8 cellular contexts compared by ENCODE assay signal in genomic region chr20:38926934-38927616, GRCh38. TPM values are rescaled to one million over a fixed set of nuclear protein-coding genes. Genes with fewer than 3 reads are reported as not detected.
DNase-seq lines count a peak whose midpoint lies in the region; ATAC-seq and TF ChIP-seq lines count a peak whose summit lies in the region.

No MANE protein-coding gene starts in this region.

- TF ChIP-seq CTCF in AG10803 (conservative IDR thresholded peaks at IDR 0.05; ENCODE audit: low read length) = no peak
- no peak for TF ChIP-seq CTCF in endodermal cell (conservative IDR thresholded peaks at IDR 0.05)
- no peak for TF ChIP-seq CTCF in neutrophil (IDR thresholded peaks at IDR 0.05)

- peaks cover 15% of the 10 kb centered on the region for H3K36me3 Mint-ChIP-seq in endodermal cell (ENCODE audit: low read depth)

- H3K27me3 Mint-ChIP-seq in endodermal cell (ENCODE audit: insufficient read depth) = no peaks in the 10 kb centered on the region

- no peaks in the 10 kb centered on the region for H3K9me3 Mint-ChIP-seq in endodermal cell

- H3K36me3 ChIP-seq in endodermal cell (ENCODE audit: control insufficient read depth, insufficient read depth, low read length) (peaks cover 4% of the 10 kb centered on the region), neutrophil (no peaks in the 10 kb centered on the region)

- DNase-seq in AG10803 (ENCODE audit: low read depth) = peak; percentile 33
- DNase-seq in NAMALWA (ENCODE audit: low spot score) = peak; percentile 17
- DNase-seq in endodermal cell = no peak
- no peak for DNase-seq in NCI-H2196 treated with DMSO at 0.1 percent for 48 hours (lab: John Stamatoyannopoulos, UW; ENCODE audit: unreplicated experiment)
- no peak for DNase-seq in ecto neural progenitor cell (ENCODE audit: low spot score)

- 15% methylated on average over 19 to 27 of the region's 27 CpGs for WGBS in endodermal cell (ENCODE audit: insufficient coverage in 1 of 2, insufficient read length in 1 of 2), 2 experiments

- H3K4me1 Mint-ChIP-seq in endodermal cell = peaks cover 11% of the 10 kb centered on the region

- H3K4me1 ChIP-seq in endodermal cell (ENCODE audit: control insufficient read depth, insufficient read depth, low read length) = no peaks in the 10 kb centered on the region
- peaks cover 19 to 29% of the 10 kb centered on the region in 2 experiments for H3K4me1 ChIP-seq in neutrophil (ENCODE audit: control insufficient read depth in 1 of 2, insufficient read depth in 1 of 2, low read depth in 1 of 2, low read length in 1 of 2)

- H3K27ac ChIP-seq in endodermal cell (ENCODE audit: low read depth, low read length) = no peak overlapping the region
- no peak overlapping the region for H3K27ac ChIP-seq in neutrophil

- peak overlapping the region; percentile 72 for H3K4me3 ChIP-seq in AG10803 (ENCODE audit: low read length)
- peak overlapping the region; percentile 84 for H3K4me3 ChIP-seq in endodermal cell (ENCODE audit: low read length)
- H3K4me3 ChIP-seq in neutrophil (ENCODE audit: low read depth in 1 of 2, low read length in 1 of 2) = peak overlapping the region; percentile 62 to 77

- ATAC-seq in GM19397 (IDR thresholded peaks at IDR 0.05; ENCODE audit: unreplicated experiment) = peak; percentile 3
- ATAC-seq in HG03108 (IDR thresholded peaks at IDR 0.05; ENCODE audit: unreplicated experiment) = no peak

- H3K9ac ChIP-seq in endodermal cell (ENCODE audit: extremely low read depth, low read length, poor library complexity, severe bottlenecking) = peak overlapping the region; percentile 83

- no peaks in the 10 kb centered on the region for H3K27me3 ChIP-seq in endodermal cell (ENCODE audit: control insufficient read depth, insufficient read depth, low read length, poor library complexity, severe bottlenecking)
- H3K27me3 ChIP-seq in neutrophil = no peaks in the 10 kb centered on the region

- H3K9me3 ChIP-seq in endodermal cell (ENCODE audit: control insufficient read depth, low read length) (no peaks in the 10 kb centered on the region), neutrophil (no peaks in the 10 kb centered on the region)

- peak overlapping the region; percentile 48 for H3K27ac Mint-ChIP-seq in endodermal cell

- peak overlapping the region; percentile 78 for H3K4me3 Mint-ChIP-seq in endodermal cell

RNA-seq across cellular contexts. Expression of gene FAM83D, which starts 0.9 kb away (rescaled TPM):
- total RNA-seq in endodermal cell = 10 to 100 TPM; 34.8 to 39.9 TPM
- polyA plus RNA-seq in endodermal cell (2013, experiment 1 of 2) = 40.6 TPM
- 37.0 TPM for polyA plus RNA-seq in endodermal cell (2013, experiment 2 of 2)

RNA-seq across cellular contexts. Expression of gene DHX35, which starts 35.1 kb away (rescaled TPM):
- total RNA-seq in endodermal cell = 10 to 100 TPM; 12.2 to 16.1 TPM
- 18.9 TPM for polyA plus RNA-seq in endodermal cell (2013, experiment 1 of 2)
- 16.1 TPM for polyA plus RNA-seq in endodermal cell (2013, experiment 2 of 2)

Comparison
In these comparisons a context has a peak if more than half of its experiments do, and no peak if none do; other contexts are left out.
1. DNase-seq: peak in AG10803 (single experiment) and NAMALWA (single experiment); none in endodermal cell (single experiment), NCI-H2196 treated with DMSO at 0.1 percent for 48 hours (single experiment) and ecto neural progenitor cell (single experiment).
2. Peak in every context shown above with its lines, with median percentiles within 50 percentile points of each other: H3K4me3 ChIP-seq.